Comparison of ENCODE assay signal across 21 cellular contexts in the genomic region with DNA sequence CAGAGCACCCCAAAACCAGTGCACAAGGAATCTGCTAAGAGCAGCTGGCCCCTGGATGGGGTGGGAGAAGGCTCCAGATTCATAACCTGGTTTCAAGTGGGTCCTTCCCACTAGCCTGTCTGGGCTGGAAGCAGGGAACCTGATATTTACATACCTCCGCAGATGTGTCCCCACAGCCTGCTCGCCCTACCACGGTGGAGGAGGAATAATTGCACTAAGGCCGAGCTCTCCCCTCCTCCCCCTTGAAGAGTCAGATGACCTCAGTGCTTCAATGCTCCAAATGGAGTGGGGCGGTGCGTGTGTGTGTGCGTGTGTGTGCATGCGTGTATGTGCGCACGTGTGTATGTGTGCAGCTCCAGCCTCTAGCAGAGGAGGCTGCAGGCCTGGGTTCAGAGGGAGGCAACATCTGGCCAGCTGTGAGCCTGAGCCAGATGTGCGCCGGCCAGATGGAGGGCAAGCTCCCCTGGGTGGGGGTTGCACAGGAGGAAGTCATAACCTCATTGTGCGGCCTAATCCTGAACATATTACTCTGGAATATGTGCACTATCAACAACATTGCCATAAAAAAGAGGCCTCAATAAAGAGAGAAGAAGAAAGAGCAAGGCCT.
"Had no signal": no experiment of that assay in that cellular context is flagged by ENCODE, and none has a peak within 500 bp of the region (broad histone marks: within the 10 kb centered on the region; RNA-seq: fewer than 3 reads in every experiment).

No MANE protein-coding gene starts in this region.

- H3K36me3 ChIP-seq: spleen, thoracic aorta, WERI-Rb-1 had no signal

- DNase-seq: activated CD4-positive, CD25-positive, alpha-beta regulatory T cell treated with anti-CD3 and anti-CD28 coated beads, Interleukin-2, amount 50 U/mL, for 72 hours; activated gamma-delta T cell treated with Interleukin-2 at 50 U/mL for 16 hours; activated T-cell treated with anti-CD3 and anti-CD28 coated beads, Interleukin-2, amount 50 U/mL, for 1 hour; aorta; central memory CD4-positive, alpha-beta T cell; dermis blood vessel endothelial cell; effector CD8-positive, alpha-beta T cell; hypothalamus; left ventricle myocardium superior; midbrain; retina; spleen; stimulated activated CD4-positive, alpha-beta T cell treated with anti-CD3 and anti-CD28 coated beads, Interleukin-4, amount 100 ng/mL, for 1 hour; stimulated activated naive CD4-positive, alpha-beta T cell treated with Interleukin-2 at 50 U/mL for 16 hours; T-helper 1 cell; WERI-Rb-1 had no signal

- H3K27ac ChIP-seq: spleen, thoracic aorta, WERI-Rb-1 had no signal

- H3K4me3 Mint-ChIP-seq: activated naive CD4-positive, alpha-beta T cell treated with anti-CD3 and anti-CD28 coated beads, Interleukin-2, amount 50 U/mL, for 24 hours; brain; natural killer cell treated with Interleukin-12 subunit alpha and Interleukin-12 subunit beta and Interleukin-15 and Interleukin-18, amount 100 ng/mL, for 72 hours; type B pancreatic cell had no signal

- H3K27me3 ChIP-seq: spleen had no signal

- H3K36me3 Mint-ChIP-seq: activated naive CD4-positive, alpha-beta T cell treated with anti-CD3 and anti-CD28 coated beads, Interleukin-2, amount 50 U/mL, for 24 hours; brain; natural killer cell treated with Interleukin-12 subunit alpha and Interleukin-12 subunit beta and Interleukin-15 and Interleukin-18, amount 100 ng/mL, for 72 hours; type B pancreatic cell had no signal

- H3K4me1 Mint-ChIP-seq: activated naive CD4-positive, alpha-beta T cell treated with anti-CD3 and anti-CD28 coated beads, Interleukin-2, amount 50 U/mL, for 24 hours; brain had no signal

- ATAC-seq: left ventricle myocardium superior; natural killer cell treated with Interleukin-12 subunit alpha and Interleukin-12 subunit beta and Interleukin-15 and Interleukin-18, amount 100 ng/mL, for 72 hours had no signal

- H3K4me3 ChIP-seq: spleen, thoracic aorta had no signal

- H3K9me3 Mint-ChIP-seq: activated naive CD4-positive, alpha-beta T cell treated with anti-CD3 and anti-CD28 coated beads, Interleukin-2, amount 50 U/mL, for 24 hours; natural killer cell treated with Interleukin-12 subunit alpha and Interleukin-12 subunit beta and Interleukin-15 and Interleukin-18, amount 100 ng/mL, for 72 hours; type B pancreatic cell had no signal

- H3K27ac Mint-ChIP-seq: activated naive CD4-positive, alpha-beta T cell treated with anti-CD3 and anti-CD28 coated beads, Interleukin-2, amount 50 U/mL, for 24 hours; brain; natural killer cell treated with Interleukin-12 subunit alpha and Interleukin-12 subunit beta and Interleukin-15 and Interleukin-18, amount 100 ng/mL, for 72 hours; type B pancreatic cell had no signal

- H3K9me3 ChIP-seq: spleen, thoracic aorta had no signal
